ENCODE assay signal across 31 cellular contexts in the genomic region with DNA sequence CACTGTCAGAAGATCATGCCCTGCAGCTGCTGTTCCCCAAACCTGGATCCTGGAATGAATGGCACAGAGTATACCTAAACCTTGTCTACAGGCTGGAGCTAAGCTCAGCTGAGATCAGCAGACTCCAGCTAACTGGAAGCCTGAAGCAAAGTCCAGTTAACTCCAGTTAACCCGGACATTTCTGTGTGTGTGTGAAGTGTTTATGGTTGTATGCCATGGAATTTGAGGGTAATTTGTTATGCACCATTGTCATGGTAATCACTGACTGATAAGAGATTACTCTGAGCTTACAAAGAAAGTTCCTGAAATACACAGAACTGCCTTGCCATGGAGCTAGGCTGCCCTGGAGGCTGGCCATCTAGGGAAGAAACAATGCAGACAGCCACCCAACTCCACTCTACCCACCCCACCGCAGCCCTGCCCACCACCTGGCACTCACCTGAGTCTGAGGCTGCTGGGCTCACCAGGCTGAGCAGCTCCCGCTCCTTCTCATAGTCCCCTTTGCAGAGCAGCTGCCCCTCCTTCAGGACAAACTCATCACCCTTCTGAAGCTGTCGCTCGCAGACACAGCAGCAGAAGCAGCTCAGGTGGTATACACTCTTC.
"Had no signal": no experiment of that assay in that cellular context is flagged by ENCODE, and none has a peak within 500 bp of the region (broad histone marks: within the 10 kb centered on the region; RNA-seq: fewer than 3 reads in every experiment).

No MANE protein-coding gene starts in this region.

- H3K9me3 Mint-ChIP-seq: activated CD4-positive, alpha-beta T cell treated with anti-CD3 and anti-CD28 coated beads, Interleukin-2, amount 10 ng/mL, durations not matched to agents 7 days and 5 days; activated naive CD4-positive, alpha-beta T cell treated with anti-CD3 and anti-CD28 coated beads, Interleukin-2, amount 10 ng/mL, durations not matched to agents 7 days and 5 days; activated naive CD8-positive, alpha-beta T cell treated with anti-CD3 and anti-CD28 coated beads, Interleukin-2, amount 50 U/mL, for 24 hours; activated T-cell treated with anti-CD3 and anti-CD28 coated beads, Interleukin-2, amount 50 U/mL, for 4 hours; activated T-helper 1 cell treated with anti-CD3 and anti-CD28 coated beads, Interleukin-12 subunit alpha, Interleukin-12 subunit beta, Interleukin-2, Interleukin-4 antibody, amounts not matched to agents 30 ng/mL and 10 ng/mL and 1 ng/mL, durations not matched to agents 14 hours and 24 hours and 36 hours; T-helper 1 cell treated with Interleukin-12 subunit alpha and Interleukin-12 subunit beta and Interleukin-4 antibody, amounts not matched to agents 30 μg/mL and 1 μg/mL, for 36 hours; T-helper 2 cell treated with Interferon-gamma antibody and Interleukin-4, amounts not matched to agents 5 μg/mL and 100 μg/mL, for 36 hours had no signal

- H3K9ac ChIP-seq: SK-N-SH had no signal

- H3K27ac ChIP-seq: SJSA1 had no signal

- H3K4me3 ChIP-seq: SJSA1 had no signal

- H3K4me3 Mint-ChIP-seq: activated CD4-positive, alpha-beta T cell treated with anti-CD3 and anti-CD28 coated beads for 36 hours; activated CD4-positive, alpha-beta T cell treated with anti-CD3 and anti-CD28 coated beads, Interleukin-2, amount 10 ng/mL, durations not matched to agents 7 days and 5 days; activated naive CD4-positive, alpha-beta T cell treated with anti-CD3 and anti-CD28 coated beads, Interleukin-2, amount 10 ng/mL, durations not matched to agents 7 days and 5 days; activated naive CD8-positive, alpha-beta T cell; activated naive CD8-positive, alpha-beta T cell treated with anti-CD3 and anti-CD28 coated beads, Interleukin-2, amount 50 U/mL, for 24 hours; activated T-cell treated with anti-CD3 and anti-CD28 coated beads, Interleukin-2, amount 50 U/mL, for 4 hours; activated T-helper 1 cell treated with anti-CD3 and anti-CD28 coated beads, Interleukin-12 subunit alpha, Interleukin-12 subunit beta, Interleukin-2, Interleukin-4 antibody, amounts not matched to agents 30 ng/mL and 10 ng/mL and 1 ng/mL, durations not matched to agents 14 hours and 24 hours and 36 hours; brain; T-helper 1 cell treated with Interleukin-12 subunit alpha and Interleukin-12 subunit beta and Interleukin-4 antibody, amounts not matched to agents 30 μg/mL and 1 μg/mL, for 36 hours; T-helper 2 cell treated with Interferon-gamma antibody and Interleukin-4, amounts not matched to agents 5 μg/mL and 100 μg/mL, for 36 hours had no signal

- H3K4me1 Mint-ChIP-seq: activated CD4-positive, alpha-beta T cell treated with anti-CD3 and anti-CD28 coated beads for 36 hours; activated CD4-positive, alpha-beta T cell treated with anti-CD3 and anti-CD28 coated beads, Interleukin-2, amount 10 ng/mL, durations not matched to agents 7 days and 5 days; activated naive CD4-positive, alpha-beta T cell treated with anti-CD3 and anti-CD28 coated beads, Interleukin-2, amount 10 ng/mL, durations not matched to agents 7 days and 5 days; activated naive CD8-positive, alpha-beta T cell treated with anti-CD3 and anti-CD28 coated beads, Interleukin-2, amount 50 U/mL, for 24 hours had no signal

- H3K4me1 ChIP-seq: SJSA1 had no signal

- H3K27me3 ChIP-seq: SJSA1 had no signal

- DNase-seq: activated CD4-positive, alpha-beta T cell treated with anti-CD3 and anti-CD28 coated beads for 36 hours; activated CD4-positive, alpha-beta T cell treated with anti-CD3 and anti-CD28 coated beads, Interleukin-2, amount 10 ng/mL, durations not matched to agents 7 days and 5 days; activated CD4-positive, alpha-beta T cell treated with anti-CD3 and anti-CD28 coated beads, Interleukin-2, amount 50 U/mL, for 48 hours; activated CD8-positive, alpha-beta memory T cell treated with anti-CD3 and anti-CD28 coated beads, Interleukin-2, amount 50 U/mL, for 4 hours; activated naive CD4-positive, alpha-beta T cell treated with anti-CD3 and anti-CD28 coated beads, Interleukin-2, amount 10 ng/mL, durations not matched to agents 7 days and 5 days; activated naive CD8-positive, alpha-beta T cell treated with anti-CD3 and anti-CD28 coated beads, Interleukin-2, amount 50 U/mL, for 24 hours; activated T-cell treated with anti-CD3 and anti-CD28 coated beads for 4 hours; activated T-cell treated with anti-CD3 and anti-CD28 coated beads, Interleukin-2, amount 50 U/mL, for 4 hours; anterior cingulate cortex; central memory CD4-positive, alpha-beta T cell; Karpas-422; NCI-H1048; NCI-H1105 treated with DMSO at 0.1 percent for 48 hours; NCI-H1436; NCI-H1694; NCI-H1930; NCI-H2081 treated with DMSO at 0.1 percent for 48 hours; NCI-H226; NCI-H446 treated with DMSO at 0.1 percent for 48 hours; NCI-H524; SHP77; SK-N-SH had no signal

- FAIRE-seq: TTC549 had no signal

- H3K9me3 ChIP-seq: SJSA1, SK-N-SH had no signal

- H3K36me3 Mint-ChIP-seq: activated naive CD4-positive, alpha-beta T cell treated with anti-CD3 and anti-CD28 coated beads, Interleukin-2, amount 10 ng/mL, durations not matched to agents 7 days and 5 days; activated naive CD8-positive, alpha-beta T cell; brain had no signal

- H3K4me2 ChIP-seq: SK-N-SH had no signal

- H3K36me3 ChIP-seq: SJSA1 had no signal

- ATAC-seq: activated CD4-positive, alpha-beta T cell treated with anti-CD3 and anti-CD28 coated beads for 36 hours; activated CD4-positive, CD25-positive, alpha-beta regulatory T cell treated with anti-CD3 and anti-CD28 coated beads, Interleukin-2, amount 50 U/mL, for 24 hours; activated naive CD8-positive, alpha-beta T cell treated with anti-CD3 and anti-CD28 coated beads, Interleukin-2, amount 50 U/mL, for 24 hours; activated T-cell treated with anti-CD3 and anti-CD28 coated beads, Interleukin-2, amount 50 U/mL, for 4 hours; Panc1 had no signal

- H3K27ac Mint-ChIP-seq: activated CD4-positive, alpha-beta T cell treated with anti-CD3 and anti-CD28 coated beads for 36 hours; activated CD4-positive, alpha-beta T cell treated with anti-CD3 and anti-CD28 coated beads, Interleukin-2, amount 10 ng/mL, durations not matched to agents 7 days and 5 days; activated naive CD4-positive, alpha-beta T cell treated with anti-CD3 and anti-CD28 coated beads, Interleukin-2, amount 10 ng/mL, durations not matched to agents 7 days and 5 days; activated naive CD8-positive, alpha-beta T cell; activated naive CD8-positive, alpha-beta T cell treated with anti-CD3 and anti-CD28 coated beads, Interleukin-2, amount 50 U/mL, for 24 hours; activated T-helper 1 cell treated with anti-CD3 and anti-CD28 coated beads, Interleukin-12 subunit alpha, Interleukin-12 subunit beta, Interleukin-2, Interleukin-4 antibody, amounts not matched to agents 30 ng/mL and 10 ng/mL and 1 ng/mL, durations not matched to agents 14 hours and 24 hours and 36 hours; brain; T-helper 1 cell treated with Interleukin-12 subunit alpha and Interleukin-12 subunit beta and Interleukin-4 antibody, amounts not matched to agents 30 μg/mL and 1 μg/mL, for 36 hours; T-helper 2 cell treated with Interferon-gamma antibody and Interleukin-4, amounts not matched to agents 5 μg/mL and 100 μg/mL, for 36 hours had no signal
